1 cellular context compared by ENCODE assay signal in genomic region chr4:8303485-8304281, GRCh38.
A peak's percentile ranks its signal among the peaks of the same experiment; 100 is the strongest.
TF ChIP-seq lines count a peak whose summit lies in the region.

No MANE protein-coding gene starts in this region.

TF ChIP-seq in HCT116, 20 proteins besides CTCF, POLR2A, EP300 and RAD21 (continued from another document):
- no peak for TF ChIP-seq SIN3A (IDR thresholded peaks at IDR 0.05; ENCODE audit: low read depth)
- peak; percentile 69 for TF ChIP-seq SP1 (IDR thresholded peaks at IDR 0.05; ENCODE audit: low read depth)
- TF ChIP-seq CBX3 (IDR thresholded peaks at IDR 0.05; ENCODE audit: low read depth) = peak; percentile 95
- TF ChIP-seq EZH2phosphoT487 (IDR thresholded peaks at IDR 0.05; ENCODE audit: borderline replicate concordance) = no peak
- no peak for TF ChIP-seq ZFX (IDR thresholded peaks at IDR 0.05)
- no peak for TF ChIP-seq ZBTB33 (IDR thresholded peaks at IDR 0.05; ENCODE audit: extremely low read depth, insufficient replicate concordance, low read length)
